In genomic region chr21:41589131-41589530, GRCh38 we compare ENCODE assay signal across 23 cellular contexts.
DNase-seq lines count a peak whose midpoint lies in the region; ATAC-seq and TF ChIP-seq lines count a peak whose summit lies in the region.
"Had no signal": no experiment of that assay in that cellular context is flagged by ENCODE, and none has a peak within 500 bp of the region (broad histone marks: within the 10 kb centered on the region; RNA-seq: fewer than 3 reads in every experiment).

No MANE protein-coding gene starts in this region.

- TF ChIP-seq CTCF in DND-41 (IDR thresholded peaks at IDR 0.05; ENCODE audit: borderline replicate concordance, extremely low read depth, low read length, poor library complexity, severe bottlenecking) (peak; percentile 51), GM23338 (conservative IDR thresholded peaks at IDR 0.05; ENCODE audit: low read depth in 2 of 2) (peak; percentile 45 to 54), VCaP (conservative IDR thresholded peaks at IDR 0.05) (0 out of 2 replicates have a peak, but pooled peaks have one; percentile 11), left lung (IDR thresholded peaks at IDR 0.05) (no peak)

- H3K9ac ChIP-seq in DND-41 (ENCODE audit: low read depth, low read length) = no peak overlapping the region
- H3K9ac ChIP-seq: neural progenitor cell had no signal

- no peak overlapping the region for H3K27ac Mint-ChIP-seq in GM23338
- no peak overlapping the region for H3K27ac Mint-ChIP-seq in T-cell
- H3K27ac Mint-ChIP-seq: activated naive CD8-positive, alpha-beta T cell treated with anti-CD3 and anti-CD28 coated beads for 36 hours; activated T-helper 2 cell treated with anti-CD3 and anti-CD28 coated beads, Interferon-gamma antibody, Interleukin-2, Interleukin-4, amounts not matched to agents 10 μg/mL and 5 μg/mL and 100 μg/mL, durations not matched to agents 14 hours and 24 hours and 36 hours; CD4-positive, CD25-positive, alpha-beta regulatory T cell; neural progenitor cell; T-helper 17 cell had no signal

- 0 out of 2 replicates have a peak, but pooled peaks cover 5% of the 10 kb centered on the region for H3K9me2 ChIP-seq in GM23338 (ENCODE audit: insufficient read depth)

- intact Hi-C loops in left lung (cut with DNase I) = no loop called here

- H3K9me3 Mint-ChIP-seq in GM23338 = peaks cover 7% of the 10 kb centered on the region; the same call in 2 of the 3 replicates
- H3K9me3 Mint-ChIP-seq in T-cell = peaks cover 0 to 13% (median 11%) of the 10 kb centered on the region in 3 donors
- H3K9me3 Mint-ChIP-seq: activated T-helper 2 cell treated with anti-CD3 and anti-CD28 coated beads, Interferon-gamma antibody, Interleukin-2, Interleukin-4, amounts not matched to agents 10 μg/mL and 5 μg/mL and 100 μg/mL, durations not matched to agents 14 hours and 24 hours and 36 hours had no signal

- H3K4me3 Mint-ChIP-seq in GM23338 (no peak overlapping the region), T-cell (no peak overlapping the region)
- H3K4me3 Mint-ChIP-seq: activated naive CD8-positive, alpha-beta T cell treated with anti-CD3 and anti-CD28 coated beads for 36 hours; CD4-positive, CD25-positive, alpha-beta regulatory T cell; neural progenitor cell; T-helper 17 cell had no signal

- H3K4me3 ChIP-seq in DND-41 (ENCODE audit: low read depth in 1 of 2, low read length in 2 of 2) (no peak overlapping the region), GM23338 (no peak overlapping the region), left lung (no peak overlapping the region)
- H3K4me3 ChIP-seq: ascending aorta, dorsolateral prefrontal cortex, neural progenitor cell had no signal

- H2AFZ ChIP-seq in DND-41 (ENCODE audit: low read depth, low read length) = no peak overlapping the region
- no peak overlapping the region for H2AFZ ChIP-seq in GM23338
- H2AFZ ChIP-seq: neural progenitor cell had no signal

- POLR2A ChIA-PET in T-cell (lab: Charles Lee) = no interaction called here

- H3K27me3 ChIP-seq in DND-41 (ENCODE audit: insufficient read depth, low read length, poor library complexity) = no peaks in the 10 kb centered on the region
- H3K27me3 ChIP-seq in GM23338 (ENCODE audit: insufficient read depth) = no peaks in the 10 kb centered on the region
- no peaks in the 10 kb centered on the region for H3K27me3 ChIP-seq in left lung
- H3K27me3 ChIP-seq: ascending aorta had no signal

- ATAC-seq in DND-41 (ENCODE audit: insufficient read depth, low read depth) (no peak), GM23338 (peak; percentile 50; the same call in 2 of the 3 replicates), left lobe of liver (no peak), T-cell (replicated peaks in 1 of 4) (no peak), left lung (no peak)
- ATAC-seq: sciatic nerve, T-helper 17 cell had no signal

- H3K4me1 Mint-ChIP-seq in GM23338 (peaks cover 9% of the 10 kb centered on the region), T-cell (no peaks in the 10 kb centered on the region)
- H3K4me1 Mint-ChIP-seq: activated naive CD8-positive, alpha-beta T cell treated with anti-CD3 and anti-CD28 coated beads for 36 hours; CD4-positive, CD25-positive, alpha-beta regulatory T cell; neural progenitor cell had no signal

- H3K36me3 ChIP-seq in DND-41 (ENCODE audit: insufficient read depth, low read length) = no peaks in the 10 kb centered on the region
- H3K36me3 ChIP-seq in GM23338 (ENCODE audit: insufficient read depth) = no peaks in the 10 kb centered on the region
- H3K36me3 ChIP-seq in left lung = no peaks in the 10 kb centered on the region
- H3K36me3 ChIP-seq: ascending aorta, neural progenitor cell had no signal

- H3K9me3 ChIP-seq in DND-41 (ENCODE audit: insufficient read depth, low read length, severe bottlenecking) (no peaks in the 10 kb centered on the region), left lung (no peaks in the 10 kb centered on the region)
- H3K9me3 ChIP-seq: ascending aorta had no signal

- H3K4me2 ChIP-seq in DND-41 (ENCODE audit: insufficient read depth, low read length) = no peak overlapping the region
- H3K4me2 ChIP-seq in GM23338 = no peak overlapping the region
- H3K4me2 ChIP-seq: neural progenitor cell had no signal

- CTCF ChIA-PET in T-cell (lab: Charles Lee) = no interaction called here

- no peaks in the 10 kb centered on the region for H3F3A ChIP-seq in GM23338 (replicated peaks; ENCODE audit: low read depth)

- no peaks in the 10 kb centered on the region for H3K4me1 ChIP-seq in DND-41 (ENCODE audit: insufficient read depth, low read length)
- peaks cover 12% of the 10 kb centered on the region for H3K4me1 ChIP-seq in GM23338 (ENCODE audit: insufficient read depth)
- H3K4me1 ChIP-seq in left lung = no peaks in the 10 kb centered on the region
- H3K4me1 ChIP-seq: ascending aorta, neural progenitor cell had no signal

- no peak overlapping the region for H3K27ac ChIP-seq in DND-41 (ENCODE audit: low read length)
- H3K27ac ChIP-seq in GM23338 (ENCODE audit: low read depth) = no peak overlapping the region
- no peak overlapping the region; the same call in 1 of the 2 replicates for H3K27ac ChIP-seq in VCaP
- H3K27ac ChIP-seq in left lung = no peak overlapping the region
- H3K27ac ChIP-seq: ascending aorta, dorsolateral prefrontal cortex, neural progenitor cell had no signal

- H4K20me1 ChIP-seq in DND-41 (ENCODE audit: insufficient read depth, low read length) (no peaks in the 10 kb centered on the region; the same call in 1 of the 2 replicates), GM23338 (replicated peaks; ENCODE audit: insufficient read depth) (no peaks in the 10 kb centered on the region)

- DNase-seq in DND-41 (no peak), GM23338 (ENCODE audit: low spot score) (peak; percentile 28), left lobe of liver (ENCODE audit: low spot score) (peak; percentile 1), dermis blood vessel endothelial cell (no peak), GOT3 (lab: John Stamatoyannopoulos, UW) (no peak), T-cell (no peak), left lung (no peak)
- DNase-seq: activated CD4-positive, alpha-beta T cell treated with anti-CD3 and anti-CD28 coated beads, Interleukin-2, amount 50 U/mL, for 4 hours; activated naive CD8-positive, alpha-beta T cell treated with anti-CD3 and anti-CD28 coated beads for 36 hours; caudate nucleus; CD4-positive, CD25-positive, alpha-beta regulatory T cell; dorsolateral prefrontal cortex; mammary epithelial cell; NCI-H1417 treated with DMSO at 0.1 percent for 48 hours; NCI-H510A treated with DMSO at 0.1 percent for 48 hours; RPMI8226; stimulated activated naive CD4-positive, alpha-beta T cell treated with Interleukin-2 at 50 U/mL for 16 hours; T-helper 17 cell had no signal

- H3K27me3 Mint-ChIP-seq in GM23338 (ENCODE audit: insufficient read depth, low read depth, poor library complexity) (peaks cover 8% of the 10 kb centered on the region), T-cell (peaks cover 4% of the 10 kb centered on the region in 2 donors)

- H3K36me3 Mint-ChIP-seq in GM23338 (ENCODE audit: low read depth) = peaks cover 4% of the 10 kb centered on the region; the same call in 2 of the 3 replicates
- no peaks in the 10 kb centered on the region for H3K36me3 Mint-ChIP-seq in T-cell
- H3K36me3 Mint-ChIP-seq: activated naive CD8-positive, alpha-beta T cell treated with anti-CD3 and anti-CD28 coated beads for 36 hours; CD4-positive, CD25-positive, alpha-beta regulatory T cell; neural progenitor cell had no signal

- H3K79me2 ChIP-seq in DND-41 (ENCODE audit: insufficient read depth, low read length) = no peaks in the 10 kb centered on the region
- H3K79me2 ChIP-seq in GM23338 (replicated peaks; ENCODE audit: insufficient read depth) = no peaks in the 10 kb centered on the region

TF ChIP-seq in GM23338, 12 proteins besides CTCF, POLR2A, EP300 and RAD21 (continues in another document):
- TF ChIP-seq ZNF114 (CRISPR knock-in tag; IDR thresholded peaks at IDR 0.05) (no peak), EZH2phosphoT487 (IDR thresholded peaks at IDR 0.05; ENCODE audit: unreplicated experiment) (no peak), ETS1 (IDR thresholded peaks at IDR 0.05) (no peak), POLR2AphosphoS5 (IDR thresholded peaks at IDR 0.05; ENCODE audit: low read depth) (no peak), JUNB (IDR thresholded peaks at IDR 0.05; ENCODE audit: unreplicated experiment) (no peak)

Comparison
In these comparisons a context has a peak if more than half of its experiments do, and no peak if none do; other contexts are left out.
1. DNase-seq: peak in GM23338 (single experiment) and left lobe of liver (single experiment); none in DND-41 (single experiment), dermis blood vessel endothelial cell (single experiment), GOT3 (single experiment), T-cell (0 of 34) and left lung (0 of 2).
2. CTCF ChIP-seq: peak in DND-41 (single experiment), GM23338 (2 of 2) and VCaP (single experiment); none in left lung (0 of 2).